ENCODE assay signal across 8 cellular contexts in genomic region chr1:9428601-9429368, GRCh38.
DNase-seq lines count a peak whose midpoint lies in the region; ATAC-seq, FAIRE-seq and TF ChIP-seq lines count a peak whose summit lies in the region.

No MANE protein-coding gene starts in this region.

- no peaks in the 10 kb centered on the region for H3K27me3 ChIP-seq in adrenal gland
- no peaks in the 10 kb centered on the region for H3K27me3 ChIP-seq in parathyroid adenoma (ENCODE audit: control insufficient read depth, insufficient read depth, low read length)
- H3K27me3 ChIP-seq in tibial nerve = no peaks in the 10 kb centered on the region

- peaks cover 0 to 10% of the 10 kb centered on the region in 2 donors for H3K4me1 ChIP-seq in adrenal gland (replicated peaks in 1 of 2)
- peaks cover 4% of the 10 kb centered on the region for H3K4me1 ChIP-seq in parathyroid adenoma
- H3K4me1 ChIP-seq in tibial nerve = peaks cover 0 to 14% (median 3%) of the 10 kb centered on the region in 4 donors

- H3K36me3 ChIP-seq in adrenal gland (replicated peaks in 1 of 2) (no peaks in the 10 kb centered on the region), parathyroid adenoma (ENCODE audit: control insufficient read depth, insufficient read depth, low read length) (no peaks in the 10 kb centered on the region), tibial nerve (no peaks in the 10 kb centered on the region)

- TF ChIP-seq CTCF in adrenal gland (IDR thresholded peaks at IDR 0.05) (peak in 4 of 6 experiments; percentile 24 to 36 (median 29)), parathyroid adenoma (IDR thresholded peaks at IDR 0.05) (peak; percentile 27), tibial nerve (IDR thresholded peaks at IDR 0.05) (peak in 2 of 5 experiments; percentile 45 to 64)

- DNase-seq in GM12891 (ENCODE audit: insufficient read length, low spot score) (peak; percentile 81), NCI-H1436 (lab: John Stamatoyannopoulos, UW) (peak; percentile 98), SW480 (ENCODE audit: low spot score) (peak; percentile 99), adrenal gland (peak; percentile 98 to 100 (median 99)), cardiac septum (ENCODE audit: low spot score) (peak; percentile 99), tibial nerve (ENCODE audit: low spot score in 2 of 2) (peak; percentile 99)

- peak; percentile 88 to 98 for TF ChIP-seq EP300 in tibial nerve (IDR thresholded peaks at IDR 0.05)

- peak overlapping the region; percentile 89 for H2AFZ ChIP-seq in parathyroid adenoma

- H3K9ac ChIP-seq in parathyroid adenoma = no peak overlapping the region

- H3K79me2 ChIP-seq in parathyroid adenoma = no peaks in the 10 kb centered on the region

- H3K9me3 ChIP-seq in adrenal gland (replicated peaks in 1 of 3) (no peaks in the 10 kb centered on the region), parathyroid adenoma (ENCODE audit: control insufficient read depth, low read length) (no peaks in the 10 kb centered on the region), tibial nerve (no peaks in the 10 kb centered on the region)

- peak; percentile 84 for TF ChIP-seq POLR2A in GM12891 (IDR thresholded peaks at IDR 0.05; ENCODE audit: low read depth, low read length)
- peak in 1 of 2 donors; percentile 54 for TF ChIP-seq POLR2A in adrenal gland (IDR thresholded peaks at IDR 0.05)
- peak; percentile 30 to 79 for TF ChIP-seq POLR2A in tibial nerve (IDR thresholded peaks at IDR 0.05)

- intact Hi-C loops in adrenal gland (cut with DNase I) (no loop called here), cardiac septum (cut with DNase I) (no loop called here)

- peak; percentile 88 for ATAC-seq in HG02798 (IDR thresholded peaks at IDR 0.05; ENCODE audit: poor library complexity, unreplicated experiment)

- H3K27ac ChIP-seq in adrenal gland (peak overlapping the region in 3 of 5 donors; percentile 62 to 79 (median 75)), parathyroid adenoma (peak overlapping the region; percentile 80), tibial nerve (peak overlapping the region; percentile 63 to 93 (median 77))

- peak overlapping the region; percentile 85 for H3K4me2 ChIP-seq in parathyroid adenoma (ENCODE audit: low read length)

- WGBS in adrenal gland, 4 donors = 2 to 18% (median 3%) methylated on average over 11 to 48 of the region's 48 CpGs
- WGBS in tibial nerve, 2 donors = 2% methylated on average over 46 to 48 of the region's 48 CpGs

- FAIRE-seq in GM12891 (lab: Jason Lieb, UNC) = peak; percentile 100

- H3K4me3 ChIP-seq in adrenal gland (peak overlapping the region in 2 of 4 donors; percentile 52 to 58), parathyroid adenoma (ENCODE audit: low read depth, low read length) (peak overlapping the region; percentile 66), tibial nerve (peak overlapping the region; percentile 35 to 75 (median 43))

TF ChIP-seq in GM12891, 5 proteins besides CTCF, POLR2A, EP300 and RAD21:
- TF ChIP-seq POU2F2 (IDR thresholded peaks at IDR 0.05; ENCODE audit: low read depth, low read length) (peak; percentile 61; the same call in 1 of the 2 replicates), PAX5 (IDR thresholded peaks at IDR 0.05; ENCODE audit: insufficient read depth, low read length, severe bottlenecking) (no peak), SPI1 (IDR thresholded peaks at IDR 0.05; ENCODE audit: low read depth, low read length) (no peak), TAF1 (IDR thresholded peaks at IDR 0.05; ENCODE audit: low read depth, low read length) (peak; percentile 74; the same call in 1 of the 2 replicates), POLR2AphosphoS5 (IDR thresholded peaks at IDR 0.05; ENCODE audit: low read depth, low read length) (peak; percentile 64; the same call in 1 of the 2 replicates)
